13 cellular contexts compared by ENCODE assay signal in genomic region chr15:64690578-64691296, GRCh38.
DNase-seq lines count a peak whose midpoint lies in the region; ATAC-seq and TF ChIP-seq lines count a peak whose summit lies in the region.
"Had no signal": no experiment of that assay in that cellular context is flagged by ENCODE, and none has a peak within 500 bp of the region (broad histone marks: within the 10 kb centered on the region; RNA-seq: fewer than 3 reads in every experiment).

No MANE protein-coding gene starts in this region.

- H3K27me3 Mint-ChIP-seq in IgD-negative memory B cell, result no peaks in the 10 kb centered on the region
- no peaks in the 10 kb centered on the region for H3K27me3 Mint-ChIP-seq in nephron progenitor cell (ENCODE audit: low read depth, poor library complexity)

- H3K4me1 Mint-ChIP-seq in IgD-negative memory B cell (peaks cover 6 to 19% (median 8%) of the 10 kb centered on the region in 3 donors), nephron progenitor cell (peaks cover 55% of the 10 kb centered on the region)

- TF ChIP-seq CTCF in BE2C (IDR thresholded peaks at IDR 0.05; ENCODE audit: low read depth, low read length) (peak; percentile 38), dorsolateral prefrontal cortex (IDR thresholded peaks at IDR 0.05 in 54 of 56, conservative IDR thresholded peaks at IDR 0.05 in 2 of 56; ENCODE audit: low read depth in 1 of 56, partially characterized antibody in 56 of 56) (peak in 15 of 56 donors; percentile 8 to 33 (median 18)), nephron progenitor cell (IDR thresholded peaks at IDR 0.05) (no peak)

- no peak for DNase-seq in BE2C
- DNase-seq in dorsolateral prefrontal cortex, result no peak
- no peak for DNase-seq in nephron progenitor cell
- no peak for DNase-seq in T1000 (lab: John Stamatoyannopoulos, UW)
- no peak for DNase-seq in NCI-H524 (lab: John Stamatoyannopoulos, UW)
- DNase-seq: activated gamma-delta T cell; foreskin melanocyte; NCI-H1436 treated with DMSO at 0.1 percent for 48 hours; stimulated activated CD8-positive, alpha-beta memory T cell treated with anti-CD3 and anti-CD28 coated beads, Interleukin-4, amount 100 ng/mL, for 48 hours had no signal

- intact Hi-C loops in dorsolateral prefrontal cortex (cut with DNase I), result no loop called here

- H3K4me3 Mint-ChIP-seq in IgD-negative memory B cell (no peak overlapping the region), nephron progenitor cell (no peak overlapping the region)

- peaks cover 79% of the 10 kb centered on the region for H3K36me3 ChIP-seq in BE2C

- H3K27me3 ChIP-seq in BE2C (no peaks in the 10 kb centered on the region), dorsolateral prefrontal cortex (no peaks in the 10 kb centered on the region)

- H3K36me3 Mint-ChIP-seq in IgD-negative memory B cell, result peaks cover 8% of the 10 kb centered on the region
- peaks cover 62% of the 10 kb centered on the region for H3K36me3 Mint-ChIP-seq in nephron progenitor cell (ENCODE audit: low read depth)

- H3K4me1 ChIP-seq in BE2C, result peaks cover 22% of the 10 kb centered on the region

- H3K9me3 ChIP-seq in BE2C, result no peaks in the 10 kb centered on the region

- peak overlapping the region; percentile 31 to 74 (median 67) for H3K27ac Mint-ChIP-seq in IgD-negative memory B cell
- H3K27ac Mint-ChIP-seq in nephron progenitor cell, result peak overlapping the region; percentile 87

- no peaks in the 10 kb centered on the region for H3K9me3 Mint-ChIP-seq in IgD-negative memory B cell
- no peaks in the 10 kb centered on the region for H3K9me3 Mint-ChIP-seq in nephron progenitor cell

- ATAC-seq in HG03095 (IDR thresholded peaks at IDR 0.05; ENCODE audit: unreplicated experiment) (no peak), HG03469 (IDR thresholded peaks at IDR 0.05; ENCODE audit: unreplicated experiment) (no peak)

- peak overlapping the region in 58 of 59 donors; percentile 34 to 99 (median 94) for H3K27ac ChIP-seq in dorsolateral prefrontal cortex
- H3K27ac ChIP-seq: SK-N-MC had no signal

- H3K4me3 ChIP-seq in BE2C (ENCODE audit: low read depth, low read length) (no peak overlapping the region), dorsolateral prefrontal cortex (no peak overlapping the region)
- H3K4me3 ChIP-seq: SK-N-MC had no signal
